Comparison of ENCODE assay signal across 20 cellular contexts in the genomic region with DNA sequence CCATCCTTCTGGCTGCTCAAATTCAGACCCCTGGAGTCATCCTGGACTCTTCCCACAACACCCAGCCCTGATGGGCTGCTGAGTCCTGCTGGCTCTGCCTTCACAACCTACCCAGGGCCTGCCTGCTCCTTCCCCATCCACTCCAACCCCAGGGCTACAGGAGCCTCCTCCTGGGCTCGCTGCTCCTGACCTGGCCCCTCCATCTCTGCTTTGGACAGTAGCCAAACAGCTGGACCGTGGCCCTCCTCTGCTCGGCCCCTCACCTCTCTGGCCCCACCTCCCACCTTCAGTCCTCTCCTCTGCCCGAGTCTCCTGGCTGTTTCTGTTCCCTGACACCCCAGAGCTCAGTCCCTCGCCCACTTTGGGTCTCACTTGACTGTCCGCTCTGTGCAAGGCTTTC.
DNase-seq lines count a peak whose midpoint lies in the region; ATAC-seq and TF ChIP-seq lines count a peak whose summit lies in the region.
"Had no signal": no experiment of that assay in that cellular context is flagged by ENCODE, and none has a peak within 500 bp of the region (broad histone marks: within the 10 kb centered on the region; RNA-seq: fewer than 3 reads in every experiment).

No MANE protein-coding gene starts in this region.

- H3K36me3 ChIP-seq in heart right ventricle (peaks cover 0 to 8% (median 0%) of the 10 kb centered on the region in 9 donors), RWPE2 (ENCODE audit: low read depth) (no peaks in the 10 kb centered on the region), lower lobe of right lung (peaks cover 3% of the 10 kb centered on the region), upper lobe of right lung (no peaks in the 10 kb centered on the region)
- H3K36me3 ChIP-seq: SJCRH30 had no signal

- no peak for ATAC-seq in left cardiac atrium
- ATAC-seq in heart right ventricle = no peak
- no peak for ATAC-seq in RWPE2 (ENCODE audit: low read depth)
- no peak for ATAC-seq in lower lobe of right lung
- ATAC-seq in upper lobe of right lung = no peak
- ATAC-seq in HG03039 (IDR thresholded peaks at IDR 0.05; ENCODE audit: unreplicated experiment) = no peak
- ATAC-seq: GM12878, HCT116 had no signal

- DNase-seq in left cardiac atrium (peak; percentile 3), heart right ventricle (no peak), RWPE2 (ENCODE audit: low spot score) (peak; percentile 31), lower lobe of right lung (peak; percentile 20), upper lobe of right lung (peak; percentile 44), mucosa of gallbladder (ENCODE audit: low spot score) (no peak), NAMALWA (ENCODE audit: low spot score) (no peak)
- DNase-seq: DMS53, EL, GM23248, NCI-H1105 treated with DMSO at 0.1 percent for 48 hours, NCI-H1694 treated with DMSO at 0.1 percent for 48 hours, NCI-H510A, NCI-H748 treated with DMSO at 0.1 percent for 48 hours, OCI-M1, SJCRH30 had no signal

- intact Hi-C loops in left cardiac atrium (cut with DNase I) = no loop called here
- intact Hi-C loops in heart right ventricle (cut with DNase I) = no loop called here
- intact Hi-C loops in lower lobe of right lung (cut with DNase I) = no loop called here
- intact Hi-C loops in upper lobe of right lung (cut with DNase I) = no loop called here

- 77 to 83% methylated on average over 6 of the region's 6 CpGs for WGBS in heart right ventricle, 2 donors

- no peaks in the 10 kb centered on the region for H3K27me3 ChIP-seq in heart right ventricle
- no peaks in the 10 kb centered on the region for H3K27me3 ChIP-seq in RWPE2 (ENCODE audit: insufficient read depth, poor library complexity, severe bottlenecking)
- no peaks in the 10 kb centered on the region for H3K27me3 ChIP-seq in lower lobe of right lung (ENCODE audit: low read depth)
- no peaks in the 10 kb centered on the region for H3K27me3 ChIP-seq in upper lobe of right lung
- H3K27me3 ChIP-seq: BLaER1 treated with 17β-estradiol and CSF1 and Interleukin-3, amounts not matched to agents 10 nM and 100 nM; SJCRH30 had no signal

- H3K27ac ChIP-seq in heart right ventricle = no peak overlapping the region
- H3K27ac ChIP-seq in RWPE2 (ENCODE audit: poor library complexity, severe bottlenecking) = no peak overlapping the region
- no peak overlapping the region for H3K27ac ChIP-seq in lower lobe of right lung
- no peak overlapping the region for H3K27ac ChIP-seq in upper lobe of right lung
- H3K27ac ChIP-seq: BLaER1 treated with 17β-estradiol and CSF1 and Interleukin-3, amounts not matched to agents 10 nM and 100 nM; GM23248; SJCRH30 had no signal

- H3K4me1 ChIP-seq in heart right ventricle (peaks cover 0 to 6% (median 0%) of the 10 kb centered on the region in 9 donors), RWPE2 (ENCODE audit: insufficient read depth, poor library complexity, severe bottlenecking) (no peaks in the 10 kb centered on the region), lower lobe of right lung (no peaks in the 10 kb centered on the region), upper lobe of right lung (no peaks in the 10 kb centered on the region)
- H3K4me1 ChIP-seq: BLaER1 treated with 17β-estradiol and CSF1 and Interleukin-3, amounts not matched to agents 10 nM and 100 nM had no signal

- TF ChIP-seq CTCF in heart right ventricle (IDR thresholded peaks at IDR 0.05) (no peak), RWPE2 (IDR thresholded peaks at IDR 0.05; ENCODE audit: poor library complexity, severe bottlenecking) (no peak), lower lobe of right lung (IDR thresholded peaks at IDR 0.05) (no peak), upper lobe of right lung (IDR thresholded peaks at IDR 0.05) (no peak)

- H3K4me3 ChIP-seq in heart right ventricle (no peak overlapping the region), RWPE2 (ENCODE audit: severe bottlenecking) (no peak overlapping the region), lower lobe of right lung (no peak overlapping the region), upper lobe of right lung (no peak overlapping the region)
- H3K4me3 ChIP-seq: BLaER1 treated with 17β-estradiol and CSF1 and Interleukin-3, amounts not matched to agents 10 nM and 100 nM; GM12878; GM23248; SJCRH30 had no signal

- H3K9me3 ChIP-seq in heart right ventricle (no peaks in the 10 kb centered on the region), RWPE2 (ENCODE audit: severe bottlenecking) (no peaks in the 10 kb centered on the region), lower lobe of right lung (no peaks in the 10 kb centered on the region), upper lobe of right lung (no peaks in the 10 kb centered on the region)
- H3K9me3 ChIP-seq: BLaER1 treated with 17β-estradiol and CSF1 and Interleukin-3, amounts not matched to agents 10 nM and 100 nM; SJCRH30 had no signal

Comparison
In these comparisons a context has a peak if more than half of its experiments do, and no peak if none do; other contexts are left out.
1. DNase-seq: peak in left cardiac atrium (single experiment), RWPE2 (single experiment), lower lobe of right lung (single experiment) and upper lobe of right lung (single experiment); none in heart right ventricle (0 of 2), mucosa of gallbladder (single experiment) and NAMALWA (single experiment).